In the genomic region with DNA sequence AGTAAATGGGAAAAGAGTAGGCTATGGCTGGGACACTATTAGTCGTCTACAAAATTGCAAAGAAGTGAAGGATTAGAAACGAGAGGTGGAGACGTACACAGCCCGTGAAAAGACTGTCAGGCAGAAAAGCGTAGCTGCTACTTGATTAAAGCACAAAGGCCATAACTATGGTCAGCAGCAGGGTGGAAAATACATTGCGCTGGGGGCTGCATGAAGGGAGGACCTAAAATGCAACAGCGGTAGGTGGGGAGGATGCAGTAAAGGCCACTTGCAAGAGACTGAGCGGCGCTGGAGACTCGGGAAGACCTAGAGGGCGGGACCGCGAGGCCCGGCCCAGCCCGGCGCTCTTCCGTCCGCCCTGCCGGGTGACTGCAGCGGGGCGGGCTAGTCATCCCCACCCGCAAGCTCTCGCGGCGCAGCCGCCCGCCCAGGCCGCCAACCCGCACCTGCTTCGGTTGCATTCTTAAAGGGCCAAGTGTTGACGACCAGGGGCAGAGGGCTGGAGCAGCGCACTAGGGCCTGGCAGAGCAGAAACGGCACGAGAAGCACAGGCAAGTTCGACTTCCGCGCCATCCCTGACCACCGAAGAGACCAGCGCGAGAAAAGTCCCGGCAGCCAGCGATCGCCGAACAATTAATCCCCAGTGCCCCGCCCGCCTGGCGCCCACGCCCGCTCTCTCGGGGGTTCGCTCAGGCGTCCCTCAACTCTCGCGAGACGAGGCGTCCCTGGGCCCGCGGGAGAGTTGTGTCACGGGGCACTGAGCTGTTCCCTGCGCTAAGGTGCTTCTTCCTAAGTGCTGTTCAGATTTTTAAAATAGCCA, we compare ENCODE assay signal across 8 cellular contexts. TPM values are rescaled to one million over a fixed set of nuclear protein-coding genes. Genes with fewer than 3 reads are reported as not detected.
DNase-seq lines count a peak whose midpoint lies in the region; ATAC-seq, FAIRE-seq and TF ChIP-seq lines count a peak whose summit lies in the region.

A gene (minus strand): TSS at position 635 of the 820 bp plus-strand sequence. CDS start 62 bp downstream, at position 573.

- no peaks in the 10 kb centered on the region for H3K36me3 ChIP-seq in keratinocyte (ENCODE audit: control insufficient read depth in 2 of 2, extremely low read depth in 1 of 2, insufficient read depth in 2 of 2, low read length in 2 of 2)

- dilution Hi-C loops in keratinocyte (cut with MboI; ENCODE audit: extremely low pct_ligation_motif_present, low sequenced_read_pairs) = no loop called here

- DNase-seq in AG08396 (ENCODE audit: low spot score) (peak; percentile 97), NCI-H446 treated with DMSO at 0.1 percent for 48 hours (lab: John Stamatoyannopoulos, UW) (peak; percentile 78), cerebellar nuclear complex (lab: John Stamatoyannopoulos, UW) (peak; percentile 41 to 78), keratinocyte (ENCODE audit: low read depth, low spot score) (peak; percentile 44)
- peak; percentile 96 for DNase-seq in activated CD4-positive, CD25-positive, alpha-beta regulatory T cell treated with anti-CD3 and anti-CD28 coated beads, Interleukin-2, amount 50 U/mL, for 72 hours
- DNase-seq in stimulated activated CD4-positive, alpha-beta T cell treated with anti-CD3 and anti-CD28 coated beads, Interleukin-15, amount 100 ng/mL, for 1 hour (ENCODE audit: low read depth in 1 of 2, low spot score in 1 of 2) = peak; percentile 88 to 94

- peak within 1 kb of the TSS; percentile 91 for H3K27ac ChIP-seq in keratinocyte (ENCODE audit: control insufficient read depth, insufficient read depth, low read length)

- H3K9me3 ChIP-seq in keratinocyte (ENCODE audit: control insufficient read depth, low read depth, low read length) = no peaks in the 10 kb centered on the region

- no peaks in the 10 kb centered on the region for H3K9me1 ChIP-seq in keratinocyte (ENCODE audit: control insufficient read depth, extremely low read depth, insufficient read depth, low read length)

- H4K20me1 ChIP-seq in keratinocyte (ENCODE audit: control insufficient read depth, extremely low read depth, insufficient read depth, low read length) = no peaks in the 10 kb centered on the region

- H3K27me3 ChIP-seq in keratinocyte (ENCODE audit: control insufficient read depth, extremely low read depth, insufficient read depth, low read length) = no peaks in the 10 kb centered on the region

- FAIRE-seq in keratinocyte (lab: Jason Lieb, UNC) = no peak

- H2AFZ ChIP-seq in keratinocyte (ENCODE audit: control insufficient read depth, low read length) = peak within 1 kb of the TSS; percentile 89

- TF ChIP-seq CTCF in keratinocyte (optimal IDR thresholded peaks at IDR 0.05 in 1 of 3, IDR thresholded peaks at IDR 0.05 in 1 of 3, conservative IDR thresholded peaks at IDR 0.05 in 1 of 3; ENCODE audit: extremely low read depth in 1 of 3, insufficient read depth in 2 of 3, low read length in 3 of 3) = no peak

- peak within 1 kb of the TSS; percentile 55 to 75 (median 73) for H3K4me3 ChIP-seq in keratinocyte (ENCODE audit: control insufficient read depth in 2 of 3, extremely low read depth in 1 of 3, insufficient read depth in 2 of 3, low read depth in 1 of 3, low read length in 3 of 3)

- ATAC-seq in GM18909 (IDR thresholded peaks at IDR 0.05; ENCODE audit: poor library complexity, unreplicated experiment) (peak; percentile 93), HG03175 (IDR thresholded peaks at IDR 0.05; ENCODE audit: unreplicated experiment) (peak; percentile 90)

- H3K4me2 ChIP-seq in keratinocyte (ENCODE audit: control insufficient read depth, extremely low read depth, insufficient read depth, low read depth, low read length) = peak within 1 kb of the TSS; percentile 90

- peaks cover 9% of the 10 kb centered on the region for H3K4me1 ChIP-seq in keratinocyte (ENCODE audit: control insufficient read depth, extremely low read depth, insufficient read depth, low read length)

- H3K79me2 ChIP-seq in keratinocyte (ENCODE audit: control insufficient read depth, insufficient read depth, low read length) = no peaks in the 10 kb centered on the region

- H3K9ac ChIP-seq in keratinocyte (ENCODE audit: control insufficient read depth, extremely low read depth, insufficient read depth, low read length) = peak within 1 kb of the TSS; percentile 85

RNA-seq across cellular contexts. Expression of the gene that starts here (rescaled TPM):
- 12.0 to 18.0 TPM (median 16.7 TPM) in 3 replicates for polyA plus RNA-seq in keratinocyte
- 33.0 TPM for polyA plus RNA-seq in keratinocyte (2011; ENCODE audit: low read depth)
- 10.0 and 13.6 TPM in 2 replicates for polyA plus RNA-seq in keratinocyte (2011; cell fraction: cytosol; rRNA removed)
- polyA plus RNA-seq in keratinocyte (2011; cell fraction: nucleus; rRNA removed) = 20.5 and 31.5 TPM in 2 replicates
- 14.3 and 19.5 TPM in 2 replicates for polyA plus RNA-seq in keratinocyte (2012; ENCODE audit: low replicate concordance)
- polyA minus RNA-seq in keratinocyte = 6.4 to 14.7 TPM (median 10.0 TPM) in 3 replicates
- 21.5 TPM for polyA minus RNA-seq in keratinocyte (2011; cell fraction: cytosol; rRNA and poly(A)+ RNA removed)
- polyA minus RNA-seq in keratinocyte (2011; cell fraction: nucleus; rRNA and poly(A)+ RNA removed) = 17.7 and 19.0 TPM in 2 replicates

Comparison
In these comparisons a context has a peak if more than half of its experiments do, and no peak if none do; other contexts are left out.
1. Peak in every context shown above with its lines: DNase-seq, ATAC-seq, H3K4me3 ChIP-seq and H3K27ac ChIP-seq.
2. DNase-seq: peak in every context shown above with its lines; median percentile 97 in AG08396; 96 in activated CD4-positive, CD25-positive, alpha-beta regulatory T cell treated with anti-CD3 and anti-CD28 coated beads, Interleukin-2, amount 50 U/mL, for 72 hours; 91 in stimulated activated CD4-positive, alpha-beta T cell treated with anti-CD3 and anti-CD28 coated beads, Interleukin-15, amount 100 ng/mL, for 1 hour; 78 in NCI-H446 treated with DMSO at 0.1 percent for 48 hours; 60 in cerebellar nuclear complex; 44 in keratinocyte.